Comparison of ENCODE assay signal across 8 cellular contexts in the genomic region with DNA sequence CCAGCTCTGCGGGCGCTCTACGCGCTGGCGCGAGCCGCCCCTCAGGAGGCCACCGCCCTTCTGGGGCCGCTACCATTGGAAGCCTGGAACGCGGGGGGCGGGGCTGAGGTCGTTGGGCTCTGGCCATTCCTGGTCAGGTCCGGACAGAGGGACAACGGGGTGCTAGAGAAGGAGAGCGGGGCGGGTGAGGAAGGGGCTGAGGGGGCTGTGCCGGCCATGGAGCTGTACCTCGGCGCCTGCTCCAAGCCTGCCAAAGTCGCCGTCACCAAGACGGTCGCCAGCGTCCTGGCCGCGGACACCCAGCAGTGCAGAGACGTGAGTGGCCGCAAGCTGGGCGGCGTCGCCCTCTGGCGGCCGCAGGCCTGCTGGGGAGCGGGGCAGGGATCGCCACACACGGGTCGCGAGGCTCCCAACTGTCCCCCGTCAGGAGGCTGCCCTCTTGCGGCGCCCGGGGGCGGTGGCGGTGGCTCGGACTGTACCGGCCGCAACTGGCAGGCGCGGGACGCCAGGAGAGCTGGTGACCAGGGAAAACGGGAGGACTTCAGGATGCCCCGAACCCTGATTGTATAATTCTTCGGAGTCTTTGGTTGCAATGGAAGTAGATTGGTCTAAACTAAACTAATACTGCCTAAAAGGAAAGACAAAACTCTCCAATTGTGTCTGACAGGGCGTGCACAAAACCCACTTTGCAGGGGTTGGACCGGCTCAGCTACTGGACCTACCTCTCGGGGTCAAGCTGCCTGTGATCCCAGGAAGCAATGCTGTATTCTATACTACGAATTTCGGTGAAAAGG. TPM values are rescaled to one million over a fixed set of nuclear protein-coding genes. Genes with fewer than 3 reads are reported as not detected.
DNase-seq lines count a peak whose midpoint lies in the region; ATAC-seq, FAIRE-seq and TF ChIP-seq lines count a peak whose summit lies in the region.

A gene with protein sequence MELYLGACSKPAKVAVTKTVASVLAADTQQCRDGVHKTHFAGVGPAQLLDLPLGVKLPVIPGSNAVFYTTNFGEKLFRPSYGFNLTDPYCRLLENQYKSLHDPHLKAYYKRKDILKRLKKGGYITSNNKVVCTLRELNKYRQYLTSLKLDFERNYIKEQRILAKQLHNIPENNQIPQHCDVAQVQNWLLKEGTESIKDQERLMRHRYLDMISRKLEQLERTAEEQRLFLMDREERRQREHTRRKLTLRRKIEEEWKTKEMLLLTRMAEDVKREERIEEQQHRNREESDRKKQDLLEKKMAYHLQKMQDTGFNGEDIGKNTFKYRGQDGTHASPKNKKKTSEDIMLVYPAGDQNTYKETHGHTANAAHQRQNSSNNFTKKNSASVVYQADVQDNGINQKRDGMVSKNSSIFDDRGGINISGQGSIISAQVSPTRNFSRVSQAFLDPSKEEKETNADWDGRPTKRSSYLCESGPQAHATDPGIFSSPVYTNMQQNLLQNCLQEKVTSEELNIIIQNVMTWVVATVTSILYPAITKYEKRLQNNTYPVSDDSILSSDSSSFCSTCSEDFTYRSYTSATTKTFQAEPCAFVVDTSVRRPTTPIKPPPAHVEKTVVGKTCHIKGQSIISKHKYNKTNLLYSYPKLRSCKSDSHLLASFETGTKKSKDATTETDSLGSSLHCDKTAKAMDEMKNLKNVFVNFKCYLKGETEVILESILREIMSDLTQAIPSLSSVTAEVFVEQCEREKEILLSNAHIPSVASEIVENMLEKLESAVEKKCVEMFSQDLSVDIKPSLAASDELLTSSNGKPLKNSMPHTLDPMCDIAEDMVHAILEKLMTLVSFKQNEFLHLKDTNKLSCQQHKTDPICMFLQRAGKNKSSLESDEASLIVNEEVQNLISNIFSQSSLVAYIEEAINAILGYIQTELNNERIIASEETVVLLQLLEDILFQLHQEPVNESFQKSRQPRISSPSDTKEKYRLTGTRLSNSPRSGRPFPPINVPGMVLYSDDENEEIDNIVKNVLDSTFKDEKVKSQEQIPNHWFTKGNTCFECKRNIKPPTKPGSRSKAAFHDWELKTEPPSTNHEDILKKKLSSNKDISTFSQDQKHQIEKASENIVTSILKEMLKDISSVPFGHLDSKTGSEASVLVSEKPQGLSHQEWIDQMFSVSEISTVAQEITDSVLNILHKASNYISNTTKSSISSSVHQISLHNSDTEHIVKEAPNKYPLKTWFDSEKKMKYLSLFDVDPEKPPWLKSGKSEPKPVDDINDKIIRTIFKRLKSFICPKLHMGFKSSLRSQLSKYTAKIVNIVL (N-terminal part only) (plus strand): TSS at position 126 of the 794 bp plus-strand sequence. CDS start 91 bp downstream, at position 217.

- no peaks in the 10 kb centered on the region for H3K4me1 Mint-ChIP-seq in central memory CD8-positive, alpha-beta T cell

- H3K4me3 ChIP-seq in NT2/D1 (ENCODE audit: insufficient read length, low read depth) (peak within 1 kb of the TSS; percentile 60), keratinocyte (ENCODE audit: control insufficient read depth in 2 of 3, extremely low read depth in 1 of 3, insufficient read depth in 2 of 3, low read depth in 1 of 3, low read length in 3 of 3) (peak within 1 kb of the TSS; percentile 36 to 54 (median 43))

- H4K20me1 ChIP-seq in keratinocyte (ENCODE audit: control insufficient read depth, extremely low read depth, insufficient read depth, low read length) = no peaks in the 10 kb centered on the region

- no peak within 1 kb of the TSS for H3K27ac Mint-ChIP-seq in central memory CD8-positive, alpha-beta T cell (ENCODE audit: low read depth)

- no peaks in the 10 kb centered on the region for H3K9me1 ChIP-seq in keratinocyte (ENCODE audit: control insufficient read depth, extremely low read depth, insufficient read depth, low read length)

- peak within 1 kb of the TSS; percentile 35 for H3K4me2 ChIP-seq in keratinocyte (ENCODE audit: control insufficient read depth, extremely low read depth, insufficient read depth, low read depth, low read length)

- peak; percentile 43 for ATAC-seq in central memory CD8-positive, alpha-beta T cell (replicated peaks; ENCODE audit: extremely low read depth, poor library complexity, severe bottlenecking)

- H3K27me3 Mint-ChIP-seq in central memory CD8-positive, alpha-beta T cell = no peaks in the 10 kb centered on the region

- in situ Hi-C loops in GM13976 (cut with MboI; ENCODE audit: low sequenced_read_pairs, unreplicated experiment) = no loop called here

- DNase-seq in GM13976 (ENCODE audit: low spot score) (peak; percentile 88), HEK293T (ENCODE audit: extremely low spot score) (peak; percentile 87), NT2/D1 (ENCODE audit: low read depth, low spot score) (peak; percentile 92), keratinocyte (ENCODE audit: low read depth, low spot score) (no peak), NCI-H748 treated with DMSO at 0.1 percent for 48 hours (lab: John Stamatoyannopoulos, UW) (no peak), superior temporal gyrus (ENCODE audit: extremely low spot score) (no peak)
- DNase-seq in central memory CD8-positive, alpha-beta T cell (ENCODE audit: low spot score in 2 of 2) = no peak
- DNase-seq in stimulated activated CD4-positive, alpha-beta T cell treated with anti-CD3 and anti-CD28 coated beads, Interleukin-2, amount 100 ng/mL, for 48 hours = peak; percentile 19 to 40

- H3K27ac ChIP-seq in keratinocyte (ENCODE audit: control insufficient read depth, insufficient read depth, low read length) = no peak within 1 kb of the TSS

- no peaks in the 10 kb centered on the region for H3K79me2 ChIP-seq in keratinocyte (ENCODE audit: control insufficient read depth, insufficient read depth, low read length)

- H3K27me3 ChIP-seq in NT2/D1 (ENCODE audit: insufficient read depth, insufficient read length) (no peaks in the 10 kb centered on the region), keratinocyte (ENCODE audit: control insufficient read depth, extremely low read depth, insufficient read depth, low read length) (no peaks in the 10 kb centered on the region)

- H3K4me3 Mint-ChIP-seq in central memory CD8-positive, alpha-beta T cell = no peak within 1 kb of the TSS

- dilution Hi-C loops in keratinocyte (cut with MboI; ENCODE audit: extremely low pct_ligation_motif_present, low sequenced_read_pairs) = no loop called here

- CTCF ChIA-PET in HEK293T (lab: Yijun Ruan, JAX) = interaction anchor here (0.5 to 1.6 kb wide), 10 partner anchors 9 to 1931 kb away, joined by 3 to 10 read pairs (median 4); no protein-coding TSS in a partner anchor

- H3K9me3 Mint-ChIP-seq in central memory CD8-positive, alpha-beta T cell = peaks cover 31% of the 10 kb centered on the region

- peak within 1 kb of the TSS; percentile 77 for H2AFZ ChIP-seq in keratinocyte (ENCODE audit: control insufficient read depth, low read length)

- POLR2A ChIA-PET in HEK293T (lab: Yijun Ruan, JAX) = no interaction called here

- H3K36me3 Mint-ChIP-seq in central memory CD8-positive, alpha-beta T cell (ENCODE audit: insufficient read depth) = no peaks in the 10 kb centered on the region

- H3K36me3 ChIP-seq in NT2/D1 (ENCODE audit: insufficient read depth, insufficient read length, low read length) = no peaks in the 10 kb centered on the region
- no peaks in the 10 kb centered on the region for H3K36me3 ChIP-seq in keratinocyte (ENCODE audit: control insufficient read depth in 2 of 2, extremely low read depth in 1 of 2, insufficient read depth in 2 of 2, low read length in 2 of 2)

- no peaks in the 10 kb centered on the region for H3K4me1 ChIP-seq in NT2/D1 (ENCODE audit: insufficient read depth, insufficient read length)
- H3K4me1 ChIP-seq in keratinocyte (ENCODE audit: control insufficient read depth, extremely low read depth, insufficient read depth, low read length) = no peaks in the 10 kb centered on the region

- H3K9ac ChIP-seq in NT2/D1 (ENCODE audit: insufficient read length, low read depth) = peak within 1 kb of the TSS; percentile 45
- H3K9ac ChIP-seq in keratinocyte (ENCODE audit: control insufficient read depth, extremely low read depth, insufficient read depth, low read length) = no peak within 1 kb of the TSS

- H3K9me3 ChIP-seq in NT2/D1 (ENCODE audit: insufficient read depth, low read length) = no peaks in the 10 kb centered on the region
- no peaks in the 10 kb centered on the region for H3K9me3 ChIP-seq in keratinocyte (ENCODE audit: control insufficient read depth, low read depth, low read length)

- TF ChIP-seq CTCF in GM13976 (IDR thresholded peaks at IDR 0.05; ENCODE audit: borderline replicate concordance, control extremely low read depth, extremely low read depth, insufficient read depth, missing control alignments) (peak; percentile 95), keratinocyte (optimal IDR thresholded peaks at IDR 0.05 in 1 of 3, IDR thresholded peaks at IDR 0.05 in 1 of 3, conservative IDR thresholded peaks at IDR 0.05 in 1 of 3; ENCODE audit: extremely low read depth in 1 of 3, insufficient read depth in 2 of 3, low read length in 3 of 3) (peak; percentile 72 to 95 (median 92))

- no peak for FAIRE-seq in keratinocyte (lab: Jason Lieb, UNC)

TF ChIP-seq in HEK293T, 16 proteins besides CTCF, POLR2A, EP300 and RAD21 (continues in another document):
- TF ChIP-seq SP1 (IDR thresholded peaks at IDR 0.05) = no peak
- no peak for TF ChIP-seq CTBP1 (IDR thresholded peaks at IDR 0.05; ENCODE audit: borderline replicate concordance)
- TF ChIP-seq ARNT (IDR thresholded peaks at IDR 0.05) = no peak
- no peak for TF ChIP-seq BHLHE40 (IDR thresholded peaks at IDR 0.05; ENCODE audit: borderline replicate concordance)
- no peak for TF ChIP-seq NFRKB (IDR thresholded peaks at IDR 0.05)
- no peak for TF ChIP-seq FOXA1 (IDR thresholded peaks at IDR 0.05)
- TF ChIP-seq SUZ12 (IDR thresholded peaks at IDR 0.05) = no peak
- no peak for TF ChIP-seq PKNOX1 (IDR thresholded peaks at IDR 0.05)
- no peak for TF ChIP-seq FOXM1 (IDR thresholded peaks at IDR 0.05; ENCODE audit: borderline replicate concordance)
- no peak for TF ChIP-seq ZNF384 (IDR thresholded peaks at IDR 0.05)

RNA-seq across cellular contexts. Expression of the gene that starts here (rescaled TPM):
- 0.31 to 0.45 TPM (median 0.38 TPM) in 3 replicates for polyA plus RNA-seq in keratinocyte
- 0.31 TPM for polyA plus RNA-seq in keratinocyte (2011; ENCODE audit: low read depth)
- polyA plus RNA-seq in keratinocyte (2011; cell fraction: cytosol; rRNA removed) = 0.16 and 0.64 TPM in 2 replicates
- polyA plus RNA-seq in keratinocyte (2011; cell fraction: nucleus; rRNA removed) = 1.6 and 2.1 TPM in 2 replicates
- 0.09 and 0.14 TPM in 2 replicates for polyA plus RNA-seq in keratinocyte (2012; ENCODE audit: low replicate concordance)
- polyA minus RNA-seq in keratinocyte = 0.33 to 1.9 TPM in 2 of 3 replicates, not detected in the other
- polyA minus RNA-seq in keratinocyte (2011; cell fraction: cytosol; rRNA and poly(A)+ RNA removed) = not detected
- polyA minus RNA-seq in keratinocyte (2011; cell fraction: nucleus; rRNA and poly(A)+ RNA removed) = 5.5 and 16.6 TPM in 2 replicates

Comparison
In these comparisons a context has a peak if more than half of its experiments do, and no peak if none do; other contexts are left out.
1. DNase-seq: peak in GM13976 (single experiment), HEK293T (single experiment), NT2/D1 (single experiment) and stimulated activated CD4-positive, alpha-beta T cell treated with anti-CD3 and anti-CD28 coated beads, Interleukin-2, amount 100 ng/mL, for 48 hours (2 of 2); none in central memory CD8-positive, alpha-beta T cell (0 of 2), keratinocyte (single experiment), NCI-H748 treated with DMSO at 0.1 percent for 48 hours (single experiment) and superior temporal gyrus (single experiment).